In genomic region chr1:154350383-154350782, GRCh38 we compare ENCODE assay signal across 1 cellular context.
TF ChIP-seq lines count a peak whose summit lies in the region.

No MANE protein-coding gene starts in this region.

TF ChIP-seq in GM23338, 12 proteins besides CTCF, POLR2A, EP300 and RAD21 (continued from another document):
- TF ChIP-seq, protein P1, sequence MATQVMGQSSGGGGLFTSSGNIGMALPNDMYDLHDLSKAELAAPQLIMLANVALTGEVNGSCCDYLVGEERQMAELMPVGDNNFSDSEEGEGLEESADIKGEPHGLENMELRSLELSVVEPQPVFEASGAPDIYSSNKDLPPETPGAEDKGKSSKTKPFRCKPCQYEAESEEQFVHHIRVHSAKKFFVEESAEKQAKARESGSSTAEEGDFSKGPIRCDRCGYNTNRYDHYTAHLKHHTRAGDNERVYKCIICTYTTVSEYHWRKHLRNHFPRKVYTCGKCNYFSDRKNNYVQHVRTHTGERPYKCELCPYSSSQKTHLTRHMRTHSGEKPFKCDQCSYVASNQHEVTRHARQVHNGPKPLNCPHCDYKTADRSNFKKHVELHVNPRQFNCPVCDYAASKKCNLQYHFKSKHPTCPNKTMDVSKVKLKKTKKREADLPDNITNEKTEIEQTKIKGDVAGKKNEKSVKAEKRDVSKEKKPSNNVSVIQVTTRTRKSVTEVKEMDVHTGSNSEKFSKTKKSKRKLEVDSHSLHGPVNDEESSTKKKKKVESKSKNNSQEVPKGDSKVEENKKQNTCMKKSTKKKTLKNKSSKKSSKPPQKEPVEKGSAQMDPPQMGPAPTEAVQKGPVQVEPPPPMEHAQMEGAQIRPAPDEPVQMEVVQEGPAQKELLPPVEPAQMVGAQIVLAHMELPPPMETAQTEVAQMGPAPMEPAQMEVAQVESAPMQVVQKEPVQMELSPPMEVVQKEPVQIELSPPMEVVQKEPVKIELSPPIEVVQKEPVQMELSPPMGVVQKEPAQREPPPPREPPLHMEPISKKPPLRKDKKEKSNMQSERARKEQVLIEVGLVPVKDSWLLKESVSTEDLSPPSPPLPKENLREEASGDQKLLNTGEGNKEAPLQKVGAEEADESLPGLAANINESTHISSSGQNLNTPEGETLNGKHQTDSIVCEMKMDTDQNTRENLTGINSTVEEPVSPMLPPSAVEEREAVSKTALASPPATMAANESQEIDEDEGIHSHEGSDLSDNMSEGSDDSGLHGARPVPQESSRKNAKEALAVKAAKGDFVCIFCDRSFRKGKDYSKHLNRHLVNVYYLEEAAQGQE (IDR thresholded peaks at IDR 0.05; ENCODE audit: unreplicated experiment), result no peak
- TF ChIP-seq EZH2phosphoT487 (IDR thresholded peaks at IDR 0.05; ENCODE audit: unreplicated experiment) (no peak), JUNB (IDR thresholded peaks at IDR 0.05; ENCODE audit: unreplicated experiment) (no peak), EZH2 (IDR thresholded peaks at IDR 0.05; ENCODE audit: low read depth, unreplicated experiment) (no peak), STAT1 (IDR thresholded peaks at IDR 0.05; ENCODE audit: unreplicated experiment) (no peak), CREB1 (CRISPR knock-in tag; IDR thresholded peaks at IDR 0.05; ENCODE audit: low read depth) (no peak), ZNF462 (CRISPR knock-in tag; IDR thresholded peaks at IDR 0.05) (no peak), ZNF114 (CRISPR knock-in tag; IDR thresholded peaks at IDR 0.05) (no peak), POLR2AphosphoS5 (IDR thresholded peaks at IDR 0.05; ENCODE audit: low read depth) (no peak)
